Comparison of ENCODE assay signal across 3 cellular contexts in genomic region chr17:5130261-5130660, GRCh38. TPM values are rescaled to one million over a fixed set of nuclear protein-coding genes. Genes with fewer than 3 reads are reported as not detected.
"Had no signal": no experiment of that assay in that cellular context is flagged by ENCODE, and none has a peak within 500 bp of the region (broad histone marks: within the 10 kb centered on the region; RNA-seq: fewer than 3 reads in every experiment).

No MANE protein-coding gene starts in this region.

RNA-seq across cellular contexts. Expression of gene USP6, which starts 14.4 kb away (rescaled TPM):
- total RNA-seq: GM23248, HT1080 had no signal
- polyA plus RNA-seq: HepG2 had no signal

RNA-seq across cellular contexts. Expression of gene ZFP3, which starts 52.0 kb away (rescaled TPM):
- total RNA-seq: HepG2, HT1080 had no signal
- polyA plus RNA-seq: HepG2 had no signal
